In the genomic region with DNA sequence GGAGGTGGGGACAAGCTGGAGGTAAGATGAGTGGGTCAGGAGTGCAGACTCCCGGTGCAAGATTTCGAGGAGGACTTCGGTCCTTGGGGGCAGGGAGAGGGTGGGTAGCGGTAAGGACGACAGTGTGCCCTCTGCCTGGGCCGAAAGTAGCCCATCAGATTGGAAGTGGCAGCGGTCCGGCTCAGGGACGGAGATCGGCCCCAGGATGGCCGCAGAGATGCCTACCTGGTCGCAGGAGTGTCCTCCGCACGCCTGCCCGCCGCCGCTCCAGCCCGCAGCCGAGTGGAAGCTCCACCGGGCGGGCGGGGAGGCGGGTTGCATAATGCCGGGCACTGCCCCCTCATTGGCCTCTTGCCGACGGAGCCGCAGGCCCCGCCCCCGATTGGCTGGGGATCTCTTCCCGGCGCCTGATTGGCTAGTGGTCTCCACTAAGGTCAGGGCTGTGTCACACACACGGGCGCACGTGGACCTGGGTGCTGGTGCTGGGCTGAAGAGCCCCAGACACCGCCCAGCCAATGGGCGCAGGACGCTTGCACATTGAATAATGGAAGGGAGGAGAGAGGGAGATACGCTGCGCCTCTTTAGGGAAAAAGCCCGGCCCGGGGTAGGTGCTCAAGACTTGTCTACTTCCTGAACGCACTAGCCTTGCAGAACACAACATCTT, we compare ENCODE assay signal across 1 cellular context.
TF ChIP-seq lines count a peak whose summit lies in the region.

A gene with protein sequence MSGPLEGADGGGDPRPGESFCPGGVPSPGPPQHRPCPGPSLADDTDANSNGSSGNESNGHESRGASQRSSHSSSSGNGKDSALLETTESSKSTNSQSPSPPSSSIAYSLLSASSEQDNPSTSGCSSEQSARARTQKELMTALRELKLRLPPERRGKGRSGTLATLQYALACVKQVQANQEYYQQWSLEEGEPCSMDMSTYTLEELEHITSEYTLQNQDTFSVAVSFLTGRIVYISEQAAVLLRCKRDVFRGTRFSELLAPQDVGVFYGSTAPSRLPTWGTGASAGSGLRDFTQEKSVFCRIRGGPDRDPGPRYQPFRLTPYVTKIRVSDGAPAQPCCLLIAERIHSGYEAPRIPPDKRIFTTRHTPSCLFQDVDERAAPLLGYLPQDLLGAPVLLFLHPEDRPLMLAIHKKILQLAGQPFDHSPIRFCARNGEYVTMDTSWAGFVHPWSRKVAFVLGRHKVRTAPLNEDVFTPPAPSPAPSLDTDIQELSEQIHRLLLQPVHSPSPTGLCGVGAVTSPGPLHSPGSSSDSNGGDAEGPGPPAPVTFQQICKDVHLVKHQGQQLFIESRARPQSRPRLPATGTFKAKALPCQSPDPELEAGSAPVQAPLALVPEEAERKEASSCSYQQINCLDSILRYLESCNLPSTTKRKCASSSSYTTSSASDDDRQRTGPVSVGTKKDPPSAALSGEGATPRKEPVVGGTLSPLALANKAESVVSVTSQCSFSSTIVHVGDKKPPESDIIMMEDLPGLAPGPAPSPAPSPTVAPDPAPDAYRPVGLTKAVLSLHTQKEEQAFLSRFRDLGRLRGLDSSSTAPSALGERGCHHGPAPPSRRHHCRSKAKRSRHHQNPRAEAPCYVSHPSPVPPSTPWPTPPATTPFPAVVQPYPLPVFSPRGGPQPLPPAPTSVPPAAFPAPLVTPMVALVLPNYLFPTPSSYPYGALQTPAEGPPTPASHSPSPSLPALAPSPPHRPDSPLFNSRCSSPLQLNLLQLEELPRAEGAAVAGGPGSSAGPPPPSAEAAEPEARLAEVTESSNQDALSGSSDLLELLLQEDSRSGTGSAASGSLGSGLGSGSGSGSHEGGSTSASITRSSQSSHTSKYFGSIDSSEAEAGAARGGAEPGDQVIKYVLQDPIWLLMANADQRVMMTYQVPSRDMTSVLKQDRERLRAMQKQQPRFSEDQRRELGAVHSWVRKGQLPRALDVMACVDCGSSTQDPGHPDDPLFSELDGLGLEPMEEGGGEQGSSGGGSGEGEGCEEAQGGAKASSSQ (N-terminal part only) (minus strand): TSS at position 293 of the 664 bp plus-strand sequence. CDS start 1,698 bp downstream, outside the sequence.

TF ChIP-seq in HEK293, 187 proteins besides CTCF, POLR2A, EP300 and RAD21 (continued from another document and continues in another):
- TF ChIP-seq, protein P1, sequence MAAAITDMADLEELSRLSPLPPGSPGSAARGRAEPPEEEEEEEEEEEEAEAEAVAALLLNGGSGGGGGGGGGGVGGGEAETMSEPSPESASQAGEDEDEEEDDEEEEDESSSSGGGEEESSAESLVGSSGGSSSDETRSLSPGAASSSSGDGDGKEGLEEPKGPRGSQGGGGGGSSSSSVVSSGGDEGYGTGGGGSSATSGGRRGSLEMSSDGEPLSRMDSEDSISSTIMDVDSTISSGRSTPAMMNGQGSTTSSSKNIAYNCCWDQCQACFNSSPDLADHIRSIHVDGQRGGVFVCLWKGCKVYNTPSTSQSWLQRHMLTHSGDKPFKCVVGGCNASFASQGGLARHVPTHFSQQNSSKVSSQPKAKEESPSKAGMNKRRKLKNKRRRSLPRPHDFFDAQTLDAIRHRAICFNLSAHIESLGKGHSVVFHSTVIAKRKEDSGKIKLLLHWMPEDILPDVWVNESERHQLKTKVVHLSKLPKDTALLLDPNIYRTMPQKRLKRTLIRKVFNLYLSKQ (tag by site-specific recombination; IDR thresholded peaks at IDR 0.05; ENCODE audit: borderline replicate concordance): no peak
- TF ChIP-seq ZFP41 (tag by site-specific recombination; IDR thresholded peaks at IDR 0.05; ENCODE audit: borderline replicate concordance) (no peak), OSR2 (tag by site-specific recombination; IDR thresholded peaks at IDR 0.05) (no peak), ZNF777 (tag by site-specific recombination; IDR thresholded peaks at IDR 0.05; ENCODE audit: borderline replicate concordance) (no peak), ZNF560 (tag by site-specific recombination; IDR thresholded peaks at IDR 0.05; ENCODE audit: borderline replicate concordance) (no peak), ZNF175 (tag by site-specific recombination; IDR thresholded peaks at IDR 0.05) (no peak), ZNF548 (tag by site-specific recombination; IDR thresholded peaks at IDR 0.05) (no peak), ZNF24 (tag by site-specific recombination; IDR thresholded peaks at IDR 0.05) (peak; percentile 65; the same call in 1 of the 2 replicates), MZF1 (tag by site-specific recombination; IDR thresholded peaks at IDR 0.05; ENCODE audit: borderline replicate concordance) (no peak), KLF10 (tag by site-specific recombination; IDR thresholded peaks at IDR 0.05) (peak; percentile 82), MEIS1 (CRISPR knock-in tag; IDR thresholded peaks at IDR 0.05; ENCODE audit: borderline replicate concordance) (no peak), ZNF792 (tag by site-specific recombination; IDR thresholded peaks at IDR 0.05) (no peak), ZNF677 (tag by site-specific recombination; IDR thresholded peaks at IDR 0.05) (no peak), ZSCAN30 (tag by site-specific recombination; IDR thresholded peaks at IDR 0.05) (no peak), ZNF2 (tag by site-specific recombination; IDR thresholded peaks at IDR 0.05) (no peak), TCF7L2 (IDR thresholded peaks at IDR 0.05; ENCODE audit: borderline replicate concordance, low read depth, low read length) (no peak), ZNF48 (tag by site-specific recombination; IDR thresholded peaks at IDR 0.05) (no peak), ZNF19 (tag by site-specific recombination; IDR thresholded peaks at IDR 0.05; ENCODE audit: low read depth) (no peak), REPIN1 (tag by site-specific recombination; IDR thresholded peaks at IDR 0.05; ENCODE audit: low read depth) (no peak), ZFP37 (tag by site-specific recombination; IDR thresholded peaks at IDR 0.05) (no peak), ZBTB21 (tag by site-specific recombination; IDR thresholded peaks at IDR 0.05) (no peak), ZNF132 (tag by site-specific recombination; IDR thresholded peaks at IDR 0.05; ENCODE audit: borderline replicate concordance) (no peak), ZNF391 (tag by site-specific recombination; IDR thresholded peaks at IDR 0.05; ENCODE audit: borderline replicate concordance, low read depth) (peak; percentile 54; the same call in 1 of the 2 replicates), MYNN (tag by site-specific recombination; IDR thresholded peaks at IDR 0.05; ENCODE audit: borderline replicate concordance) (no peak), ZSCAN23 (tag by site-specific recombination; IDR thresholded peaks at IDR 0.05) (0 out of 2 replicates have a peak, but pooled peaks have one; percentile 53), ZNF529 (tag by site-specific recombination; IDR thresholded peaks at IDR 0.05; ENCODE audit: insufficient replicate concordance) (no peak), PRDM1 (tag by site-specific recombination; IDR thresholded peaks at IDR 0.05) (no peak), ZFHX2 (tag by site-specific recombination; conservative IDR thresholded peaks at IDR 0.05) (peak; percentile 52; the same call in 1 of the 2 replicates), FEZF1 (tag by site-specific recombination; IDR thresholded peaks at IDR 0.05) (no peak), HOXD13 (CRISPR knock-in tag; IDR thresholded peaks at IDR 0.05; ENCODE audit: borderline replicate concordance) (no peak)
- TF ChIP-seq, protein P2, sequence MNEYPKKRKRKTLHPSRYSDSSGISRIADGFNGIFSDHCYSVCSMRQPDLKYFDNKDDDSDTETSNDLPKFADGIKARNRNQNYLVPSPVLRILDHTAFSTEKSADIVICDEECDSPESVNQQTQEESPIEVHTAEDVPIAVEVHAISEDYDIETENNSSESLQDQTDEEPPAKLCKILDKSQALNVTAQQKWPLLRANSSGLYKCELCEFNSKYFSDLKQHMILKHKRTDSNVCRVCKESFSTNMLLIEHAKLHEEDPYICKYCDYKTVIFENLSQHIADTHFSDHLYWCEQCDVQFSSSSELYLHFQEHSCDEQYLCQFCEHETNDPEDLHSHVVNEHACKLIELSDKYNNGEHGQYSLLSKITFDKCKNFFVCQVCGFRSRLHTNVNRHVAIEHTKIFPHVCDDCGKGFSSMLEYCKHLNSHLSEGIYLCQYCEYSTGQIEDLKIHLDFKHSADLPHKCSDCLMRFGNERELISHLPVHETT (tag by site-specific recombination; IDR thresholded peaks at IDR 0.05): peak; percentile 8; the same call in 1 of the 2 replicates
- TF ChIP-seq, protein P3, sequence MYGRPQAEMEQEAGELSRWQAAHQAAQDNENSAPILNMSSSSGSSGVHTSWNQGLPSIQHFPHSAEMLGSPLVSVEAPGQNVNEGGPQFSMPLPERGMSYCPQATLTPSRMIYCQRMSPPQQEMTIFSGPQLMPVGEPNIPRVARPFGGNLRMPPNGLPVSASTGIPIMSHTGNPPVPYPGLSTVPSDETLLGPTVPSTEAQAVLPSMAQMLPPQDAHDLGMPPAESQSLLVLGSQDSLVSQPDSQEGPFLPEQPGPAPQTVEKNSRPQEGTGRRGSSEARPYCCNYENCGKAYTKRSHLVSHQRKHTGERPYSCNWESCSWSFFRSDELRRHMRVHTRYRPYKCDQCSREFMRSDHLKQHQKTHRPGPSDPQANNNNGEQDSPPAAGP (tag by site-specific recombination; IDR thresholded peaks at IDR 0.05): peak; percentile 75
- TF ChIP-seq, protein P4, sequence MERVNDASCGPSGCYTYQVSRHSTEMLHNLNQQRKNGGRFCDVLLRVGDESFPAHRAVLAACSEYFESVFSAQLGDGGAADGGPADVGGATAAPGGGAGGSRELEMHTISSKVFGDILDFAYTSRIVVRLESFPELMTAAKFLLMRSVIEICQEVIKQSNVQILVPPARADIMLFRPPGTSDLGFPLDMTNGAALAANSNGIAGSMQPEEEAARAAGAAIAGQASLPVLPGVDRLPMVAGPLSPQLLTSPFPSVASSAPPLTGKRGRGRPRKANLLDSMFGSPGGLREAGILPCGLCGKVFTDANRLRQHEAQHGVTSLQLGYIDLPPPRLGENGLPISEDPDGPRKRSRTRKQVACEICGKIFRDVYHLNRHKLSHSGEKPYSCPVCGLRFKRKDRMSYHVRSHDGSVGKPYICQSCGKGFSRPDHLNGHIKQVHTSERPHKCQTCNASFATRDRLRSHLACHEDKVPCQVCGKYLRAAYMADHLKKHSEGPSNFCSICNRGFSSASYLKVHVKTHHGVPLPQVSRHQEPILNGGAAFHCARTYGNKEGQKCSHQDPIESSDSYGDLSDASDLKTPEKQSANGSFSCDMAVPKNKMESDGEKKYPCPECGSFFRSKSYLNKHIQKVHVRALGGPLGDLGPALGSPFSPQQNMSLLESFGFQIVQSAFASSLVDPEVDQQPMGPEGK (tag by site-specific recombination; IDR thresholded peaks at IDR 0.05): peak; percentile 86
- TF ChIP-seq, protein P5, sequence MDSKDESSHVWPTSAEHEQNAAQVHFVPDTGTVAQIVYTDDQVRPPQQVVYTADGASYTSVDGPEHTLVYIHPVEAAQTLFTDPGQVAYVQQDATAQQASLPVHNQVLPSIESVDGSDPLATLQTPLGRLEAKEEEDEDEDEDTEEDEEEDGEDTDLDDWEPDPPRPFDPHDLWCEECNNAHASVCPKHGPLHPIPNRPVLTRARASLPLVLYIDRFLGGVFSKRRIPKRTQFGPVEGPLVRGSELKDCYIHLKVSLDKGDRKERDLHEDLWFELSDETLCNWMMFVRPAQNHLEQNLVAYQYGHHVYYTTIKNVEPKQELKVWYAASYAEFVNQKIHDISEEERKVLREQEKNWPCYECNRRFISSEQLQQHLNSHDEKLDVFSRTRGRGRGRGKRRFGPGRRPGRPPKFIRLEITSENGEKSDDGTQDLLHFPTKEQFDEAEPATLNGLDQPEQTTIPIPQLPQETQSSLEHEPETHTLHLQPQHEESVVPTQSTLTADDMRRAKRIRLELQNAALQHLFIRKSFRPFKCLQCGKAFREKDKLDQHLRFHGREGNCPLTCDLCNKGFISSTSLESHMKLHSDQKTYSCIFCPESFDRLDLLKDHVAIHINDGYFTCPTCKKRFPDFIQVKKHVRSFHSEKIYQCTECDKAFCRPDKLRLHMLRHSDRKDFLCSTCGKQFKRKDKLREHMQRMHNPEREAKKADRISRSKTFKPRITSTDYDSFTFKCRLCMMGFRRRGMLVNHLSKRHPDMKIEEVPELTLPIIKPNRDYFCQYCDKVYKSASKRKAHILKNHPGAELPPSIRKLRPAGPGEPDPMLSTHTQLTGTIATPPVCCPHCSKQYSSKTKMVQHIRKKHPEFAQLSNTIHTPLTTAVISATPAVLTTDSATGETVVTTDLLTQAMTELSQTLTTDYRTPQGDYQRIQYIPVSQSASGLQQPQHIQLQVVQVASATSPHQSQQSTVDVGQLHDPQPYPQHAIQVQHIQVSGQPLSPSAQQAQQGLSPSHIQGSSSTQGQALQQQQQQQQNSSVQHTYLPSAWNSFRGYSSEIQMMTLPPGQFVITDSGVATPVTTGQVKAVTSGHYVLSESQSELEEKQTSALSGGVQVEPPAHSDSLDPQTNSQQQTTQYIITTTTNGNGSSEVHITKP (tag by site-specific recombination; IDR thresholded peaks at IDR 0.05): peak; percentile 85
- TF ChIP-seq, protein P6, sequence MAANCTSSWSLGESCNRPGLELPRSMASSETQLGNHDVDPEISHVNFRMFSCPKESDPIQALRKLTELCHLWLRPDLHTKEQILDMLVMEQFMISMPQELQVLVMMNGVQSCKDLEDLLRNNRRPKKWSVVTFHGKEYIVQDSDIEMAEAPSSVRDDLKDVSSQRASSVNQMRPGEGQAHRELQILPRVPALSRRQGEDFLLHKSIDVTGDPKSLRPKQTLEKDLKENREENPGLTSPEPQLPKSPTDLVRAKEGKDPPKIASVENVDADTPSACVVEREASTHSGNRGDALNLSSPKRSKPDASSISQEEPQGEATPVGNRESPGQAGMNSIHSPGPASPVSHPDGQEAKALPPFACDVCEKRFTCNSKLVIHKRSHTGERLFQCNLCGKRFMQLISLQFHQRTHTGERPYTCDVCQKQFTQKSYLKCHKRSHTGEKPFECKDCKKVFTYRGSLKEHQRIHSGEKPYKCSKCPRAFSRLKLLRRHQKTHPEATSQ (tag by site-specific recombination; IDR thresholded peaks at IDR 0.05): 0 out of 2 replicates have a peak, but pooled peaks have one; percentile 55
- TF ChIP-seq, protein P7, sequence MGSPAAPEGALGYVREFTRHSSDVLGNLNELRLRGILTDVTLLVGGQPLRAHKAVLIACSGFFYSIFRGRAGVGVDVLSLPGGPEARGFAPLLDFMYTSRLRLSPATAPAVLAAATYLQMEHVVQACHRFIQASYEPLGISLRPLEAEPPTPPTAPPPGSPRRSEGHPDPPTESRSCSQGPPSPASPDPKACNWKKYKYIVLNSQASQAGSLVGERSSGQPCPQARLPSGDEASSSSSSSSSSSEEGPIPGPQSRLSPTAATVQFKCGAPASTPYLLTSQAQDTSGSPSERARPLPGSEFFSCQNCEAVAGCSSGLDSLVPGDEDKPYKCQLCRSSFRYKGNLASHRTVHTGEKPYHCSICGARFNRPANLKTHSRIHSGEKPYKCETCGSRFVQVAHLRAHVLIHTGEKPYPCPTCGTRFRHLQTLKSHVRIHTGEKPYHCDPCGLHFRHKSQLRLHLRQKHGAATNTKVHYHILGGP (tag by site-specific recombination; IDR thresholded peaks at IDR 0.05): no peak
- TF ChIP-seq, protein P8, sequence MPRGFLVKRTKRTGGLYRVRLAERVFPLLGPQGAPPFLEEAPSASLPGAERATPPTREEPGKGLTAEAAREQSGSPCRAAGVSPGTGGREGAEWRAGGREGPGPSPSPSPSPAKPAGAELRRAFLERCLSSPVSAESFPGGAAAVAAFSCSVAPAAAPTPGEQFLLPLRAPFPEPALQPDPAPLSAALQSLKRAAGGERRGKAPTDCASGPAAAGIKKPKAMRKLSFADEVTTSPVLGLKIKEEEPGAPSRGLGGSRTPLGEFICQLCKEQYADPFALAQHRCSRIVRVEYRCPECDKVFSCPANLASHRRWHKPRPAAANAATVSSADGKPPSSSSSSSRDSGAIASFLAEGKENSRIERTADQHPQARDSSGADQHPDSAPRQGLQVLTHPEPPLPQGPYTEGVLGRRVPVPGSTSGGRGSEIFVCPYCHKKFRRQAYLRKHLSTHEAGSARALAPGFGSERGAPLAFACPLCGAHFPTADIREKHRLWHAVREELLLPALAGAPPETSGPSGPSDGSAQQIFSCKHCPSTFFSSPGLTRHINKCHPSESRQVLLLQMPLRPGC (tag by site-specific recombination; IDR thresholded peaks at IDR 0.05): no peak
